Comparison of ENCODE assay signal across 1 cellular context in genomic region chr1:244865028-244865371, GRCh38.
TF ChIP-seq lines count a peak whose summit lies in the region.

No MANE protein-coding gene starts in this region.

TF ChIP-seq in K562, 482 proteins besides CTCF, POLR2A, EP300 and RAD21 (continued from another document):
- TF ChIP-seq MTF1 (CRISPR knock-in tag; IDR thresholded peaks at IDR 0.05; ENCODE audit: borderline replicate concordance) (no peak), ID3 (CRISPR knock-in tag; IDR thresholded peaks at IDR 0.05) (no peak), ID3 (tag; IDR thresholded peaks at IDR 0.05) (0 out of 2 replicates have a peak, but pooled peaks have one; percentile 9), MTA2 (IDR thresholded peaks at IDR 0.05; ENCODE audit: low read depth) (no peak), ZKSCAN1 (IDR thresholded peaks at IDR 0.05; ENCODE audit: low read depth, low read length) (no peak), ATF7 (IDR thresholded peaks at IDR 0.05) (no peak), TSHZ1 (CRISPR knock-in tag; IDR thresholded peaks at IDR 0.05) (no peak), NKRF (IDR thresholded peaks at IDR 0.05; ENCODE audit: borderline replicate concordance) (peak; percentile 45; the same call in 1 of the 2 replicates), ZNF586 (CRISPR knock-in tag; conservative IDR thresholded peaks at IDR 0.05) (no peak), NFE2 (IDR thresholded peaks at IDR 0.05; ENCODE audit: low read depth) (no peak), TCF3 (CRISPR knock-in tag; IDR thresholded peaks at IDR 0.05) (no peak), SMAD1 (IDR thresholded peaks at IDR 0.05; ENCODE audit: low read depth, low read length, partially characterized antibody) (no peak), PKNOX1 (IDR thresholded peaks at IDR 0.05) (no peak), ZNF12 (CRISPR knock-in tag; IDR thresholded peaks at IDR 0.05) (no peak), NR2C1 (IDR thresholded peaks at IDR 0.05) (no peak), NR2C1 (tag; IDR thresholded peaks at IDR 0.05) (0 out of 2 replicates have a peak, but pooled peaks have one; percentile 6), TRIM25 (IDR thresholded peaks at IDR 0.05; ENCODE audit: borderline replicate concordance) (no peak), CHD1 (IDR thresholded peaks at IDR 0.05; ENCODE audit: low read length) (peak; percentile 70), SOX6 (IDR thresholded peaks at IDR 0.05) (no peak), KHSRP (IDR thresholded peaks at IDR 0.05) (no peak), ZNF592 (IDR thresholded peaks at IDR 0.05) (no peak; the same call in 1 of the 2 replicates)
TF ChIP-seq in K562: peak in this region for 37.
